10 cellular contexts compared by ENCODE assay signal in the genomic region with DNA sequence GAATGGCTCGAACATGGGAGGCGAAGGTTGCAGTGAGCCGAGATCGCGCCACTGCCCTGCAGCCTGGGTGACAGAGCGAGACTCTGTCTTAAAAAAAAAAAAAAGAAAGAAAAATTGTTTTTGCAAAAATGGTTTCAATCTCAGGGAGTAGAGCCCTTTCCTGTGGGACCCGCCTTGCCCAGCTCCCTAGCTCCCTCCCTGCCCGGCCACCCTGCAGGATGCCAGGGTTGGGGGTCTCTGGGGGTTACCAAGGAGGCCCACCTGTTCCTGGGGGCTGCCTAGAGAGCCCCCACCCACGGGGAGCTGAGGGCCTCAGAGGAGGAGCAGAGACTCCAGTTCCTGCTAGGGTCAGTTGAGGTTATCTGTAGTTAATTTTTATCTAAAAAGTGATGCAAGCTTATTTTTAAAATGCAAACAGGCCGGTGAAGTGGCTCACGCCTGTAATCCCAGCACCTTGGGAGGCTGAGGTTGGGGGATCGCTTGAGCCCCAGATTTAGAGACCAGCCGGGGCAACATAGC. TPM values are rescaled to one million over a fixed set of nuclear protein-coding genes. Genes with fewer than 3 reads are reported as not detected.
DNase-seq lines count a peak whose midpoint lies in the region; ATAC-seq and TF ChIP-seq lines count a peak whose summit lies in the region.
"Had no signal": no experiment of that assay in that cellular context is flagged by ENCODE, and none has a peak within 500 bp of the region (broad histone marks: within the 10 kb centered on the region; RNA-seq: fewer than 3 reads in every experiment).

No MANE protein-coding gene starts in this region.

- intact Hi-C loops in Caco-2 (cut with micrococcal nuclease; ENCODE audit: unreplicated experiment) (no loop called here), A673 (cut with micrococcal nuclease; ENCODE audit: unreplicated experiment) (no loop called here)

- H3K4me1 Mint-ChIP-seq in Caco-2 (ENCODE audit: low read depth, unreplicated experiment): peaks cover 37% of the 10 kb centered on the region

- H3K27me3 ChIP-seq in Caco-2 (replicated peaks; ENCODE audit: control insufficient read depth, insufficient read depth, low read length) (no peaks in the 10 kb centered on the region), A673 (replicated peaks; ENCODE audit: insufficient read depth, low read depth, low read length, poor library complexity) (no peaks in the 10 kb centered on the region), GM23248 (replicated peaks; ENCODE audit: insufficient read depth) (no peaks in the 10 kb centered on the region)

- H3K4me3 Mint-ChIP-seq in Caco-2 (ENCODE audit: unreplicated experiment): peak overlapping the region; percentile 65
- H3K4me3 Mint-ChIP-seq: T-helper 1 cell treated with Interleukin-12 subunit alpha and Interleukin-12 subunit beta and Interleukin-4 antibody, amounts not matched to agents 30 μg/mL and 1 μg/mL, for 36 hours had no signal

- H3K27ac ChIP-seq in A673 (ENCODE audit: low read depth, low read length, poor library complexity, severe bottlenecking) (no peak overlapping the region), GM23248 (no peak overlapping the region)

- POLR2A ChIA-PET in Caco-2 (lab: Charles Lee) (no interaction called here), A673 (lab: Charles Lee; ENCODE audit: low non-redundant PET) (no interaction called here)

- H3K9me2 ChIP-seq in GM23248 (ENCODE audit: insufficient read depth): no peaks in the 10 kb centered on the region

- in situ Hi-C loops in GM23248 (cut with MboI): no loop called here

- DNase-seq in Caco-2 (peak; percentile 52 to 70), left lobe of liver (ENCODE audit: low spot score) (peak; percentile 65), NCI-H2081 treated with DMSO at 0.1 percent for 48 hours (lab: John Stamatoyannopoulos, UW) (no peak), A673 (ENCODE audit: low spot score) (no peak), GM23248 (no peak)
- DNase-seq: NCI-H1436 treated with DMSO at 0.1 percent for 48 hours had no signal

- H3K9ac ChIP-seq in GM23248: no peak overlapping the region

- H3K36me3 ChIP-seq in Caco-2 (ENCODE audit: control insufficient read depth, insufficient read depth, low read length): no peaks in the 10 kb centered on the region
- H3K36me3 ChIP-seq in A673 (ENCODE audit: insufficient read depth, low read length, poor library complexity, severe bottlenecking): no peaks in the 10 kb centered on the region
- no peaks in the 10 kb centered on the region for H3K36me3 ChIP-seq in GM23248 (ENCODE audit: low read depth)

- TF ChIP-seq CTCF in Caco-2 (IDR thresholded peaks at IDR 0.05; ENCODE audit: insufficient read depth in 1 of 2, low read depth in 1 of 2, low read length in 1 of 2, severe bottlenecking in 1 of 2, unreplicated experiment in 1 of 2): no peak
- TF ChIP-seq CTCF in A673 (conservative IDR thresholded peaks at IDR 0.05; ENCODE audit: low read depth, low read length): no peak

- CTCF ChIA-PET in Caco-2 (lab: Charles Lee) (no interaction called here), A673 (lab: Charles Lee) (no interaction called here)

- H3K4me1 ChIP-seq in Caco-2: peaks cover 38% of the 10 kb centered on the region
- H3K4me1 ChIP-seq in A673 (ENCODE audit: insufficient read depth, low read length, poor library complexity, severe bottlenecking): no peaks in the 10 kb centered on the region
- no peaks in the 10 kb centered on the region for H3K4me1 ChIP-seq in GM23248 (ENCODE audit: insufficient read depth)

- peaks cover 13% of the 10 kb centered on the region for H3K36me3 Mint-ChIP-seq in Caco-2 (ENCODE audit: insufficient read depth, unreplicated experiment)

- WGBS in GM23248 (ENCODE audit: low coverage in 1 of 2, low lambda C conversion rate in 2 of 2, missing lambda C conversion rate in 2 of 2), 2 experiments: 71 to 73% methylated on average over 13 of the region's 13 CpGs

- H3K27ac Mint-ChIP-seq in Caco-2 (ENCODE audit: unreplicated experiment): peak overlapping the region; percentile 92
- H3K27ac Mint-ChIP-seq: T-helper 1 cell treated with Interleukin-12 subunit alpha and Interleukin-12 subunit beta and Interleukin-4 antibody, amounts not matched to agents 30 μg/mL and 1 μg/mL, for 36 hours had no signal

- peak; percentile 81 for ATAC-seq in GM21423 (IDR thresholded peaks at IDR 0.05; ENCODE audit: unreplicated experiment)
- peak; percentile 68 for ATAC-seq in HG03342 (IDR thresholded peaks at IDR 0.05; ENCODE audit: unreplicated experiment)
- peak; percentile 77 for ATAC-seq in left lobe of liver
- ATAC-seq in GM21529 (IDR thresholded peaks at IDR 0.05; ENCODE audit: unreplicated experiment): no peak

- H2AFZ ChIP-seq in GM23248: no peak overlapping the region

- H3K4me2 ChIP-seq in GM23248 (ENCODE audit: unreplicated experiment): no peak overlapping the region

- no peaks in the 10 kb centered on the region for H3K27me3 Mint-ChIP-seq in Caco-2 (ENCODE audit: insufficient read depth, unreplicated experiment)

- H3K9me3 ChIP-seq in Caco-2 (no peaks in the 10 kb centered on the region), A673 (ENCODE audit: low read depth, low read length, poor library complexity, severe bottlenecking) (no peaks in the 10 kb centered on the region), GM23248 (ENCODE audit: low read depth) (no peaks in the 10 kb centered on the region)

- no peaks in the 10 kb centered on the region for H4K20me1 ChIP-seq in GM23248 (ENCODE audit: insufficient read depth)

- no peak overlapping the region; the same call in 1 of the 2 replicates for H3K4me3 ChIP-seq in Caco-2 (ENCODE audit: low read depth, low read length)
- H3K4me3 ChIP-seq in A673 (ENCODE audit: low read depth, low read length, poor library complexity, severe bottlenecking): no peak overlapping the region
- H3K4me3 ChIP-seq in GM23248: no peak overlapping the region

- no peaks in the 10 kb centered on the region for H3F3A ChIP-seq in GM23248 (ENCODE audit: insufficient read depth)

- H3K9me3 Mint-ChIP-seq in Caco-2 (ENCODE audit: unreplicated experiment): no peaks in the 10 kb centered on the region
- H3K9me3 Mint-ChIP-seq: T-helper 1 cell treated with Interleukin-12 subunit alpha and Interleukin-12 subunit beta and Interleukin-4 antibody, amounts not matched to agents 30 μg/mL and 1 μg/mL, for 36 hours had no signal

- BruUV-seq in Caco-2 (replicated peaks; lab: Mats Ljungman, UMichigan) (no TSS peak), A673 (replicated peaks; lab: Mats Ljungman, UMichigan) (no TSS peak)

- H3K79me2 ChIP-seq in GM23248 (ENCODE audit: insufficient read depth): no peaks in the 10 kb centered on the region

RNA-seq across cellular contexts. Expression of a gene that starts 18.7 kb away (rescaled TPM):
- 53.9 and 59.6 TPM in 2 replicates for total RNA-seq in Caco-2 (2022)
- total RNA-seq in left lobe of liver: 11.4 TPM
- 60.9 and 72.7 TPM in 2 replicates for total RNA-seq in A673 (2021)
- total RNA-seq in GM23248 (2014; rRNA removed; shearing (Covaris generic)): 2.1 and 4.3 TPM in 2 replicates
- 3.3 and 3.4 TPM in 2 replicates for polyA plus RNA-seq in GM23248 (2016; fragmentation: Nextera tagmentation; extraction: Ambion mirVana)

RNA-seq across cellular contexts. Expression of a gene that starts 56.1 kb away (rescaled TPM):
- total RNA-seq in Caco-2 (2022) (72.4 and 75.0 TPM in 2 replicates), left lobe of liver (31.7 TPM), A673 (2021) (82.3 and 85.1 TPM in 2 replicates)
- total RNA-seq in GM23248 (2014; rRNA removed; shearing (Covaris generic)): 32.4 and 34.5 TPM in 2 replicates
- 28.1 TPM in 2 replicates for polyA plus RNA-seq in GM23248 (2016; fragmentation: Nextera tagmentation; extraction: Ambion mirVana)

Comparison
In these comparisons a context has a peak if more than half of its experiments do, and no peak if none do; other contexts are left out.
1. DNase-seq: peak in Caco-2 (2 of 2) and left lobe of liver (single experiment); none in NCI-H2081 treated with DMSO at 0.1 percent for 48 hours (single experiment), A673 (single experiment) and GM23248 (single experiment).